In genomic region chr1:19273106-19273843, GRCh38 we compare ENCODE assay signal across 1 cellular context.
TF ChIP-seq lines count a peak whose summit lies in the region.

No MANE protein-coding gene starts in this region.

TF ChIP-seq in WTC11, 78 proteins besides CTCF, POLR2A, EP300 and RAD21:
- TF ChIP-seq ATF1 (CRISPR knock-in tag; IDR thresholded peaks at IDR 0.05) (no peak), PRDM15 (CRISPR knock-in tag; IDR thresholded peaks at IDR 0.05) (no peak), ZNF671 (CRISPR knock-in tag; IDR thresholded peaks at IDR 0.05) (no peak), NFATC4 (CRISPR knock-in tag; IDR thresholded peaks at IDR 0.05) (no peak)
